ENCODE assay signal across 26 cellular contexts in the genomic region with DNA sequence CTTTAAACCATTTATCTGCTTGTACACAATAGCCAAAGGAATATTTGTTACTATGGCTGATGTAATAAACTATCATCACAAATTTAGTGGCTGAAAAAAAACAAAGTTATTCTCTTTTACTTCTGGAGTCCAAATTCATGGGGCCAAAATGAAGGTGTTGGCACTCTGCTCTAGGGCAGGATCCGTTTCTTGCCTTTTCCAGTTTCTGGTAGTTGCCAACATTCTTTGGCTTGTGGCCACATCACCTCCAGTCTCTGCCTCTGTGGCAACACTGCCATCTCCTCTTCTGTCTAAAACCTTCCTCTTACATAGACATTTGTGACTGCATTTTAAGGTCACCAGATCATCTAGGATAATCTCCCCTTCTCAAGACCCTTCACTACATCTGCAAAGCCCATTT.
"Had no signal": no experiment of that assay in that cellular context is flagged by ENCODE, and none has a peak within 500 bp of the region (broad histone marks: within the 10 kb centered on the region; RNA-seq: fewer than 3 reads in every experiment).

No MANE protein-coding gene starts in this region.

- H3K4me1 Mint-ChIP-seq: activated CD4-positive, alpha-beta T cell treated with anti-CD3 and anti-CD28 coated beads for 36 hours; activated naive CD8-positive, alpha-beta T cell treated with anti-CD3 and anti-CD28 coated beads for 36 hours; central memory CD8-positive, alpha-beta T cell; WTC11 had no signal

- H3K27ac Mint-ChIP-seq: activated CD4-positive, alpha-beta T cell treated with anti-CD3 and anti-CD28 coated beads for 36 hours; activated CD4-positive, alpha-beta T cell treated with anti-CD3 and anti-CD28 coated beads, Interleukin-2, amount 10 ng/mL, durations not matched to agents 7 days and 5 days; activated CD8-positive, alpha-beta T cell treated with anti-CD3 and anti-CD28 coated beads, Interleukin-2, amount 10 ng/mL, durations not matched to agents 7 days and 5 days; activated naive CD8-positive, alpha-beta T cell treated with anti-CD3 and anti-CD28 coated beads for 36 hours; T-helper 2 cell treated with Interferon-gamma antibody and Interleukin-4, amounts not matched to agents 5 μg/mL and 100 μg/mL, for 36 hours; WTC11 had no signal

- H3K9me3 Mint-ChIP-seq: activated T-cell treated with anti-CD3 and anti-CD28 coated beads, Interleukin-2, amount 50 U/mL, for 24 hours; central memory CD8-positive, alpha-beta T cell had no signal

- H3K27ac ChIP-seq: brain microvascular endothelial cell, cardiac muscle cell had no signal

- DNase-seq: activated CD4-positive, alpha-beta T cell treated with anti-CD3 and anti-CD28 coated beads for 36 hours; activated CD4-positive, alpha-beta T cell treated with anti-CD3 and anti-CD28 coated beads, Interleukin-2, amount 10 ng/mL, durations not matched to agents 7 days and 5 days; activated CD4-positive, alpha-beta T cell treated with anti-CD3 and anti-CD28 coated beads, Interleukin-2, amount 50 U/mL, for 48 hours; activated CD8-positive, alpha-beta T cell treated with anti-CD3 and anti-CD28 coated beads, Interleukin-2, amount 10 ng/mL, durations not matched to agents 7 days and 5 days; activated effector memory CD4-positive, alpha-beta T cell treated with anti-CD3 and anti-CD28 coated beads, Interleukin-2, amount 50 U/mL, for 16 hours; activated naive CD4-positive, alpha-beta T cell; activated naive CD4-positive, alpha-beta T cell treated with anti-CD3 and anti-CD28 coated beads, Interleukin-2, amount 50 U/mL, for 16 hours; activated naive CD8-positive, alpha-beta T cell treated with anti-CD3 and anti-CD28 coated beads for 36 hours; activated T-cell treated with anti-CD3 and anti-CD28 coated beads, Interleukin-2, amount 50 U/mL, for 24 hours; amniotic stem cell; aorta; brain microvascular endothelial cell; NCI-H1048; NCI-H1105 treated with DMSO at 0.1 percent for 48 hours; NCI-H1436; NCI-H1694 treated with DMSO at 0.1 percent for 48 hours; NCI-H345; NCI-H524 treated with DMSO at 0.1 percent for 48 hours; NK-92 treated with Interleukin-12 subunit alpha and Interleukin-12 subunit beta, amount 100 ng/mL, for 24 hours; Right ventricle myocardium superior; SW 1271 had no signal

- H3K27me3 ChIP-seq: brain microvascular endothelial cell, cardiac muscle cell had no signal

- H3K27me3 Mint-ChIP-seq: activated CD4-positive, alpha-beta T cell treated with anti-CD3 and anti-CD28 coated beads for 36 hours; activated CD4-positive, alpha-beta T cell treated with anti-CD3 and anti-CD28 coated beads, Interleukin-2, amount 10 ng/mL, durations not matched to agents 7 days and 5 days; activated naive CD8-positive, alpha-beta T cell treated with anti-CD3 and anti-CD28 coated beads for 36 hours; activated T-cell treated with anti-CD3 and anti-CD28 coated beads, Interleukin-2, amount 50 U/mL, for 24 hours; central memory CD8-positive, alpha-beta T cell had no signal

- H3K4me3 ChIP-seq: cardiac muscle cell had no signal

- ATAC-seq: activated CD4-positive, alpha-beta T cell treated with anti-CD3 and anti-CD28 coated beads for 36 hours; activated CD4-positive, CD25-positive, alpha-beta regulatory T cell treated with anti-CD3 and anti-CD28 coated beads, Interleukin-2, amount 50 U/mL, for 24 hours; activated CD8-positive, alpha-beta T cell treated with anti-CD3 and anti-CD28 coated beads, Interleukin-2, amount 10 ng/mL, durations not matched to agents 7 days and 5 days; WTC11 had no signal

- H3K4me3 Mint-ChIP-seq: activated CD4-positive, alpha-beta T cell treated with anti-CD3 and anti-CD28 coated beads for 36 hours; activated CD4-positive, alpha-beta T cell treated with anti-CD3 and anti-CD28 coated beads, Interleukin-2, amount 10 ng/mL, durations not matched to agents 7 days and 5 days; activated CD8-positive, alpha-beta T cell treated with anti-CD3 and anti-CD28 coated beads, Interleukin-2, amount 10 ng/mL, durations not matched to agents 7 days and 5 days; activated naive CD8-positive, alpha-beta T cell treated with anti-CD3 and anti-CD28 coated beads for 36 hours; activated T-cell treated with anti-CD3 and anti-CD28 coated beads, Interleukin-2, amount 50 U/mL, for 24 hours; central memory CD8-positive, alpha-beta T cell; T-helper 2 cell treated with Interferon-gamma antibody and Interleukin-4, amounts not matched to agents 5 μg/mL and 100 μg/mL, for 36 hours; WTC11 had no signal
